Comparison of ENCODE assay signal across 8 cellular contexts in genomic region chr1:93079685-93080141, GRCh38. TPM values are rescaled to one million over a fixed set of nuclear protein-coding genes. Genes with fewer than 3 reads are reported as not detected.
A peak's percentile ranks its signal among the peaks of the same experiment; 100 is the strongest.
DNase-seq lines count a peak whose midpoint lies in the region; ATAC-seq and TF ChIP-seq lines count a peak whose summit lies in the region.

No MANE protein-coding gene starts in this region.

- no peak for ATAC-seq in GM18519 (IDR thresholded peaks at IDR 0.05; ENCODE audit: low FRiP score, unreplicated experiment)
- no peak for ATAC-seq in HG03571 (IDR thresholded peaks at IDR 0.05; ENCODE audit: unreplicated experiment)

- H3K4me2 ChIP-seq in Karpas-422 (ENCODE audit: low read depth, low read length, poor library complexity, severe bottlenecking) = peak overlapping the region; percentile 91

- H3K27ac ChIP-seq in Karpas-422 (ENCODE audit: low read length) (peak overlapping the region; percentile 90), endodermal cell (ENCODE audit: low read depth, low read length) (peak overlapping the region; percentile 88)

- peak overlapping the region; percentile 93 for H3K9ac ChIP-seq in Karpas-422 (ENCODE audit: low read length)
- peak overlapping the region; percentile 98 for H3K9ac ChIP-seq in endodermal cell (ENCODE audit: extremely low read depth, low read length, poor library complexity, severe bottlenecking)

- peaks cover 25% of the 10 kb centered on the region for H3K36me3 Mint-ChIP-seq in activated CD4-positive, alpha-beta T cell treated with anti-CD3 and anti-CD28 coated beads, Interleukin-2, amount 10 ng/mL, durations not matched to agents 24 days and 14 days (ENCODE audit: low read depth)
- H3K36me3 Mint-ChIP-seq in endodermal cell (ENCODE audit: low read depth) (peaks cover 31% of the 10 kb centered on the region), mesothelial cell of epicardium (peaks cover 21% of the 10 kb centered on the region)

- H3K4me1 ChIP-seq in Karpas-422 (ENCODE audit: low read length) = peaks cover 21% of the 10 kb centered on the region
- H3K4me1 ChIP-seq in endodermal cell (ENCODE audit: control insufficient read depth, insufficient read depth, low read length) = peaks cover 4% of the 10 kb centered on the region

- TF ChIP-seq CTCF in endodermal cell (conservative IDR thresholded peaks at IDR 0.05) (no peak), mesothelial cell of epicardium (IDR thresholded peaks at IDR 0.05; ENCODE audit: unreplicated experiment) (no peak)

- no peak overlapping the region for H2AFZ ChIP-seq in Karpas-422 (ENCODE audit: low read length)

- H3K27me3 ChIP-seq in Karpas-422 (ENCODE audit: low read length) = no peaks in the 10 kb centered on the region
- H3K27me3 ChIP-seq in endodermal cell (ENCODE audit: control insufficient read depth, insufficient read depth, low read length, poor library complexity, severe bottlenecking) = no peaks in the 10 kb centered on the region

- peak overlapping the region; percentile 97 for H3K4me3 ChIP-seq in Karpas-422 (ENCODE audit: low read length)
- H3K4me3 ChIP-seq in endodermal cell (ENCODE audit: low read length) = peak overlapping the region; percentile 95

- H3K27ac Mint-ChIP-seq in activated CD4-positive, alpha-beta T cell treated with anti-CD3 and anti-CD28 coated beads, Interleukin-2, amount 10 ng/mL, durations not matched to agents 24 days and 14 days = peak overlapping the region; percentile 94
- H3K27ac Mint-ChIP-seq in endodermal cell = peak overlapping the region; percentile 99
- H3K27ac Mint-ChIP-seq in mesothelial cell of epicardium = peak overlapping the region; percentile 99

- 0% methylated on average over 9 to 13 of the region's 13 CpGs for WGBS in endodermal cell (ENCODE audit: insufficient coverage in 1 of 2, insufficient read length in 1 of 2), 2 experiments

- H3K36me3 ChIP-seq in Karpas-422 (ENCODE audit: insufficient read depth, low read length) (peaks cover 37% of the 10 kb centered on the region), endodermal cell (ENCODE audit: control insufficient read depth, insufficient read depth, low read length) (peaks cover 28% of the 10 kb centered on the region)

- H3K9me3 ChIP-seq in Karpas-422 (ENCODE audit: low read length) (no peaks in the 10 kb centered on the region), endodermal cell (ENCODE audit: control insufficient read depth, low read length) (peaks cover 21% of the 10 kb centered on the region)

- H3K9me3 Mint-ChIP-seq in activated CD4-positive, alpha-beta T cell treated with anti-CD3 and anti-CD28 coated beads, Interleukin-2, amount 10 ng/mL, durations not matched to agents 24 days and 14 days = no peaks in the 10 kb centered on the region
- H3K9me3 Mint-ChIP-seq in endodermal cell (peaks cover 22% of the 10 kb centered on the region), mesothelial cell of epicardium (peaks cover 13% of the 10 kb centered on the region)

- intact Hi-C loops in activated CD4-positive, alpha-beta T cell treated with anti-CD3 and anti-CD28 coated beads, Interleukin-2, amount 10 ng/mL, durations not matched to agents 24 days and 14 days (cut with micrococcal nuclease) = loop anchor here (1.0 to 10.0 kb wide), 7 partner anchors 37 to 765 kb away; partner anchors contain the start of genes CCDC18, DIPK1A, DR1 and TMED5

- H3K4me1 Mint-ChIP-seq in activated CD4-positive, alpha-beta T cell treated with anti-CD3 and anti-CD28 coated beads, Interleukin-2, amount 10 ng/mL, durations not matched to agents 24 days and 14 days = peaks cover 37% of the 10 kb centered on the region
- H3K4me1 Mint-ChIP-seq in endodermal cell = peaks cover 12% of the 10 kb centered on the region
- H3K4me1 Mint-ChIP-seq in mesothelial cell of epicardium = peaks cover 23% of the 10 kb centered on the region

- peak overlapping the region; percentile 99 for H3K4me3 Mint-ChIP-seq in activated CD4-positive, alpha-beta T cell treated with anti-CD3 and anti-CD28 coated beads, Interleukin-2, amount 10 ng/mL, durations not matched to agents 24 days and 14 days
- H3K4me3 Mint-ChIP-seq in endodermal cell (peak overlapping the region; percentile 100), mesothelial cell of epicardium (peak overlapping the region; percentile 97)

- H4K20me1 ChIP-seq in Karpas-422 (ENCODE audit: insufficient read depth, low read depth, low read length) = peaks cover 7% of the 10 kb centered on the region; the same call in 1 of the 2 replicates

- H3K9me2 ChIP-seq in Karpas-422 (replicated peaks; ENCODE audit: insufficient read depth, low read length) = no peaks in the 10 kb centered on the region

- H3K27me3 Mint-ChIP-seq in activated CD4-positive, alpha-beta T cell treated with anti-CD3 and anti-CD28 coated beads, Interleukin-2, amount 10 ng/mL, durations not matched to agents 24 days and 14 days = no peaks in the 10 kb centered on the region
- H3K27me3 Mint-ChIP-seq in endodermal cell (ENCODE audit: insufficient read depth) (no peaks in the 10 kb centered on the region), mesothelial cell of epicardium (ENCODE audit: low read depth) (no peaks in the 10 kb centered on the region)

- H3K79me2 ChIP-seq in Karpas-422 (ENCODE audit: low read length) = peaks cover 61% of the 10 kb centered on the region

- DNase-seq in Daoy (ENCODE audit: low read depth) (peak; percentile 65), Karpas-422 (peak; percentile 58), endodermal cell (peak; percentile 72), mesothelial cell of epicardium (ENCODE audit: low spot score in 2 of 2, unreplicated experiment in 2 of 2) (peak in 1 of 2 experiments; percentile 44), superior temporal gyrus (ENCODE audit: extremely low spot score) (peak; percentile 34)
- DNase-seq in activated CD4-positive, alpha-beta T cell treated with anti-CD3 and anti-CD28 coated beads, Interleukin-2, amount 10 ng/mL, durations not matched to agents 24 days and 14 days = peak; percentile 77

RNA-seq across cellular contexts. Expression of gene MTF2, which starts 0.6 kb away (rescaled TPM):
- 57.3 and 67.7 TPM in 2 replicates for total RNA-seq in Daoy (2014; rRNA removed; shearing (Covaris generic))
- total RNA-seq in Karpas-422 (2014; rRNA removed; shearing (Covaris generic); ENCODE audit: low replicate concordance) = 34.6 and 36.3 TPM in 2 replicates
- 63.7 and 64.3 TPM in 2 replicates for total RNA-seq in activated CD4-positive, alpha-beta T cell treated with anti-CD3 and anti-CD28 coated beads, Interleukin-2, amount 10 ng/mL, durations not matched to agents 24 days and 14 days
- 100 to 1,000 TPM in 1 of 2 donors, 10 to 100 TPM in 1; 85.0 to 103 TPM for total RNA-seq in endodermal cell
- polyA plus RNA-seq in endodermal cell (2013, experiment 1 of 2) = 59.7 TPM
- polyA plus RNA-seq in endodermal cell (2013, experiment 2 of 2) = 59.7 TPM
- 70.9 to 76.2 TPM (median 73.5 TPM) in 3 replicates for total RNA-seq in mesothelial cell of epicardium
